18 cellular contexts compared by ENCODE assay signal in genomic region chr1:226609836-226610455, GRCh38.
A peak's percentile ranks its signal among the peaks of the same experiment; 100 is the strongest.
DNase-seq lines count a peak whose midpoint lies in the region; ATAC-seq and TF ChIP-seq lines count a peak whose summit lies in the region.
"Had no signal": no experiment of that assay in that cellular context is flagged by ENCODE, and none has a peak within 500 bp of the region (broad histone marks: within the 10 kb centered on the region; RNA-seq: fewer than 3 reads in every experiment).

No MANE protein-coding gene starts in this region.

- H3K4me2 ChIP-seq in BLaER1 treated with 17β-estradiol and CSF1 and Interleukin-3, amounts not matched to agents 10 nM and 100 nM = peak overlapping the region in 9 of 11 experiments; percentile 45 to 90 (median 78); a peak in 18 of 22 replicates
- H3K4me2 ChIP-seq: neural progenitor cell had no signal

- TF ChIP-seq CTCF in vagina (IDR thresholded peaks at IDR 0.05) = no peak

- peaks cover 8 to 50% (median 33%) of the 10 kb centered on the region in 10 experiments; a peak in 18 of 20 replicates for H3K4me1 ChIP-seq in BLaER1 treated with 17β-estradiol and CSF1 and Interleukin-3, amounts not matched to agents 10 nM and 100 nM
- peaks cover 21% of the 10 kb centered on the region for H3K4me1 ChIP-seq in vagina
- H3K4me1 ChIP-seq: SJCRH30 had no signal

- no peak for ATAC-seq in HG02610 (IDR thresholded peaks at IDR 0.05; ENCODE audit: unreplicated experiment)
- ATAC-seq: stimulated activated naive B cell treated with anti-CD40 and anti-IgM and Interleukin-4, amounts not matched to agents 10 μg/mL and 1 μg/mL and 100 μg/mL, for 72 hours; T-helper 17 cell had no signal

- H3K27ac ChIP-seq in BLaER1 treated with 17β-estradiol and CSF1 and Interleukin-3, amounts not matched to agents 10 nM and 100 nM = peak overlapping the region in 6 of 11 experiments; percentile 1 to 70 (median 60); a peak in 9 of 22 replicates
- no peak overlapping the region for H3K27ac ChIP-seq in vagina
- H3K27ac ChIP-seq: neural progenitor cell, SJCRH30, tibial artery had no signal

- peak overlapping the region in 1 of 10 experiments; percentile 39; a peak in 1 of 20 replicates for H3K4me3 ChIP-seq in BLaER1 treated with 17β-estradiol and CSF1 and Interleukin-3, amounts not matched to agents 10 nM and 100 nM
- no peak overlapping the region for H3K4me3 ChIP-seq in vagina
- H3K4me3 ChIP-seq: neural progenitor cell, SJCRH30, tibial artery had no signal

- in situ Hi-C loops in ACHN (cut with HindIII; ENCODE audit: low pct_ligation_motif_present, low pct_unique_long_range_greater_than_20kb, low sequenced_read_pairs) = no loop called here

- no peaks in the 10 kb centered on the region for H3K9me3 ChIP-seq in BLaER1 treated with 17β-estradiol and CSF1 and Interleukin-3, amounts not matched to agents 10 nM and 100 nM (replicated peaks in 1 of 11)
- no peaks in the 10 kb centered on the region for H3K9me3 ChIP-seq in vagina
- H3K9me3 ChIP-seq: SJCRH30, tibial artery had no signal

- no peaks in the 10 kb centered on the region for H4K20me1 ChIP-seq in BLaER1 treated with 17β-estradiol and CSF1 and Interleukin-3, amounts not matched to agents 10 nM and 100 nM

- TF ChIP-seq POLR2A in vagina (IDR thresholded peaks at IDR 0.05) = no peak

- peak overlapping the region in 4 of 11 experiments; percentile 22 to 56 (median 39); a peak in 4 of 22 replicates for H3K9ac ChIP-seq in BLaER1 treated with 17β-estradiol and CSF1 and Interleukin-3, amounts not matched to agents 10 nM and 100 nM
- H3K9ac ChIP-seq: neural progenitor cell had no signal

- DNase-seq in NCI-H69 (lab: John Stamatoyannopoulos, UW) (peak; percentile 29), fibroblast of peridontal ligament (ENCODE audit: extremely low read depth) (peak; percentile 87), posterior vena cava (ENCODE audit: low spot score) (peak; percentile 47), ACHN (no peak), vagina (ENCODE audit: extremely low spot score in 2 of 2) (no peak), GM19238 (ENCODE audit: insufficient read length, low spot score) (no peak)
- DNase-seq: activated CD4-positive, alpha-beta T cell treated with anti-CD3 and anti-CD28 coated beads, Interleukin-2, amount 50 U/mL, for 4 hours; activated T-cell treated with anti-CD3 and anti-CD28 coated beads, Interleukin-2, amount 50 U/mL, for 1 hour; H7; Kasumi-1; NCI-H774; SJCRH30; stimulated activated naive B cell treated with anti-CD40 and anti-IgM and Interleukin-4, amounts not matched to agents 10 μg/mL and 1 μg/mL and 100 μg/mL, for 72 hours; T-helper 17 cell had no signal

- H3K36me3 ChIP-seq in BLaER1 treated with 17β-estradiol and CSF1 and Interleukin-3, amounts not matched to agents 10 nM and 100 nM = no peaks in the 10 kb centered on the region
- H3K36me3 ChIP-seq in vagina = no peaks in the 10 kb centered on the region
- H3K36me3 ChIP-seq: neural progenitor cell, SJCRH30, tibial artery had no signal

- H3K27me3 ChIP-seq in BLaER1 treated with 17β-estradiol and CSF1 and Interleukin-3, amounts not matched to agents 10 nM and 100 nM = no peaks in the 10 kb centered on the region
- H3K27me3 ChIP-seq in vagina = no peaks in the 10 kb centered on the region
- H3K27me3 ChIP-seq: neural progenitor cell, SJCRH30 had no signal

- intact Hi-C loops in posterior vena cava (cut with DNase I) = loop anchor here in 1 of 2 donors (5.0 kb wide), 1 partner anchor 63 kb away; the partner anchor contains the start of gene STUM
- intact Hi-C loops in vagina (cut with DNase I) = loop anchor here (5.0 kb wide), 1 partner anchor 63 kb away; the partner anchor contains the start of gene STUM

Comparison
In these comparisons a context has a peak if more than half of its experiments do, and no peak if none do; other contexts are left out.
1. DNase-seq: peak in NCI-H69 (single experiment), fibroblast of peridontal ligament (single experiment) and posterior vena cava (single experiment); none in ACHN (single experiment), vagina (0 of 2) and GM19238 (single experiment).